Comparison of ENCODE assay signal across 7 cellular contexts in the genomic region with DNA sequence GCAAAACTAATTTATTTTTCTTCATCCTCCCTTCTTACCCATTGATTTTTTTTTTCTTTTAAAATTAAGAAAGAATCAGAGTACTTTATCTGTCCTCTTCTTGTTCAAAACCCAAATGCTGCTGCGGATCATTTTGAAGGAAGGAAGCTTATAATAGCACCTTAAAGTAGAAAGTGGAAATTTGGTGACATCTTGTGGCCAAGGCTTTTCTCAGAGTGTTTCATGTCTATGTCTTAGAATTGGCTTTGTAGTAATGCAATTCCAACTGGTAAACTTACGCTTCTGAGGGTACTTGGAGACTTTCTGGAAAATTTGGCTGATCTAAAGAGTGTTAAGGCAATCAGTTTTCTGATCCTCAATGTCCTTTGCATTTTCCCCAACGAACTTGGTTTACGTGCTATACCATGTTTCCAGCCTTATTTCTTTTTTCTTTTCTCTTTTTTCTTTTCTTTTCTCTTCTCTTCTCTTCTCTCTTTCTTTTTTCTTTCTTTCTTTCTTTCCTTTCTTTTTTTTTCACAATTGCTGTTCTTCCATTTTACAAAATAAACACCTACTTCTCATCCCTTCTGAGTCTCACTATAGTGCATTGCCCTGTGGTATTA. TPM values are rescaled to one million over a fixed set of nuclear protein-coding genes. Genes with fewer than 3 reads are reported as not detected.
DNase-seq lines count a peak whose midpoint lies in the region; ATAC-seq and TF ChIP-seq lines count a peak whose summit lies in the region.

No MANE protein-coding gene starts in this region.

- TF ChIP-seq CTCF in OCI-LY3 (IDR thresholded peaks at IDR 0.05; ENCODE audit: low read depth, low read length) (peak; percentile 87), epithelial cell of esophagus (IDR thresholded peaks at IDR 0.05; ENCODE audit: insufficient read depth, low read depth, low read length, missing control alignments) (peak; percentile 44), testis (IDR thresholded peaks at IDR 0.05) (peak in 1 of 3 experiments; percentile 30)

- no peaks in the 10 kb centered on the region for H3K9me3 ChIP-seq in OCI-LY3 (ENCODE audit: insufficient read depth, low read length)
- H3K9me3 ChIP-seq in testis = no peaks in the 10 kb centered on the region

- H3K27me3 ChIP-seq in OCI-LY3 (ENCODE audit: low read depth, low read length) (no peaks in the 10 kb centered on the region), testis (no peaks in the 10 kb centered on the region)

- H3K4me1 ChIP-seq in OCI-LY3 (ENCODE audit: low read length) = no peaks in the 10 kb centered on the region
- no peaks in the 10 kb centered on the region for H3K4me1 ChIP-seq in testis

- intact Hi-C loops in testis (cut with DNase I; ENCODE audit: low total_unique reads) = no loop called here

- H3K4me2 ChIP-seq in OCI-LY3 (ENCODE audit: low read length) = peak overlapping the region; percentile 21; the same call in 1 of the 2 replicates

- ATAC-seq in GM18519 (IDR thresholded peaks at IDR 0.05; ENCODE audit: low FRiP score, unreplicated experiment) (peak; percentile 90), HG02943 (IDR thresholded peaks at IDR 0.05; ENCODE audit: low read depth, unreplicated experiment) (peak; percentile 87)

- no peaks in the 10 kb centered on the region for H3K79me2 ChIP-seq in OCI-LY3 (ENCODE audit: low read length)

- H2AFZ ChIP-seq in OCI-LY3 (ENCODE audit: low read depth, low read length) = no peak overlapping the region

- 62 to 75% methylated on average over 4 of the region's 4 CpGs for WGBS in testis, 2 donors

- DNase-seq in DMS114 treated with DMSO at 0.1 percent for 48 hours (lab: John Stamatoyannopoulos, UW; ENCODE audit: unreplicated experiment) (peak; percentile 84), epithelial cell of esophagus (ENCODE audit: low read depth) (peak; percentile 54), testis (peak; percentile 37), activated T-cell treated with anti-CD3 and anti-CD28 coated beads for 4 hours (no peak)

- no peak overlapping the region for H3K9ac ChIP-seq in OCI-LY3 (ENCODE audit: low read length)

- H3K36me3 ChIP-seq in OCI-LY3 (replicated peaks; ENCODE audit: low read depth, low read length) (no peaks in the 10 kb centered on the region), testis (ENCODE audit: low read depth, missing control alignments) (no peaks in the 10 kb centered on the region)

- no peak overlapping the region for H3K4me3 ChIP-seq in OCI-LY3 (ENCODE audit: low read length)
- H3K4me3 ChIP-seq in epithelial cell of esophagus (ENCODE audit: low read length) = no peak overlapping the region
- H3K4me3 ChIP-seq in testis = no peak overlapping the region

- no peak for TF ChIP-seq POLR2A in testis (IDR thresholded peaks at IDR 0.05)

- H4K20me1 ChIP-seq in OCI-LY3 (ENCODE audit: insufficient read depth, low read length) = no peaks in the 10 kb centered on the region

- no peak overlapping the region for H3K27ac ChIP-seq in OCI-LY3 (ENCODE audit: low read length)
- H3K27ac ChIP-seq in testis = no peak overlapping the region

RNA-seq across cellular contexts. Expression of a gene that starts 30.7 kb away (rescaled TPM):
- total RNA-seq in testis = 10 to 100 TPM; 33.0 to 38.2 TPM
- 62.2 TPM for polyA plus RNA-seq in testis (ENCODE audit: insufficient read depth, low read depth, low replicate concordance)
